ENCODE assay signal across 2 cellular contexts in the genomic region with DNA sequence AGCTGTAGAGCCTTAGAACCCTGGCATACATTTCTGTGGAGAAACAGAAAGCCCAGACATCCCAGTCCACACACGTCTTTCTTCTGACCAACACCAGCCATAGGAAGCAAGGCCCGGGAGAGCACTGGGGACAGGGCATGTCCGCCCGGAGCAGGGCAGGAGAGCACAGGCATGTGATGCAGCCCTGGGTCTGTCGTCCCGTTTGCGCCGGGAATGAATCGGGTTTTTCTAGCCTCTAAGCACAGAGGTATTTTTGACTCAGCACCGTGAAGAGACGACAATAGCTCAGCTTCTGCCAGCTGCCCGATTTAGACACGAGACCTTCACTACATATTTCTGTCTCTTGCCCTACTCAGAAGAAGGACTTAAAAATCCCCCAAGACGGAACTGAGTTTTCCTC.
TF ChIP-seq lines count a peak whose summit lies in the region.

No MANE protein-coding gene starts in this region.

TF ChIP-seq in GM23338, 12 proteins besides CTCF, POLR2A, EP300 and RAD21 (continued from another document):
- TF ChIP-seq, protein P1, sequence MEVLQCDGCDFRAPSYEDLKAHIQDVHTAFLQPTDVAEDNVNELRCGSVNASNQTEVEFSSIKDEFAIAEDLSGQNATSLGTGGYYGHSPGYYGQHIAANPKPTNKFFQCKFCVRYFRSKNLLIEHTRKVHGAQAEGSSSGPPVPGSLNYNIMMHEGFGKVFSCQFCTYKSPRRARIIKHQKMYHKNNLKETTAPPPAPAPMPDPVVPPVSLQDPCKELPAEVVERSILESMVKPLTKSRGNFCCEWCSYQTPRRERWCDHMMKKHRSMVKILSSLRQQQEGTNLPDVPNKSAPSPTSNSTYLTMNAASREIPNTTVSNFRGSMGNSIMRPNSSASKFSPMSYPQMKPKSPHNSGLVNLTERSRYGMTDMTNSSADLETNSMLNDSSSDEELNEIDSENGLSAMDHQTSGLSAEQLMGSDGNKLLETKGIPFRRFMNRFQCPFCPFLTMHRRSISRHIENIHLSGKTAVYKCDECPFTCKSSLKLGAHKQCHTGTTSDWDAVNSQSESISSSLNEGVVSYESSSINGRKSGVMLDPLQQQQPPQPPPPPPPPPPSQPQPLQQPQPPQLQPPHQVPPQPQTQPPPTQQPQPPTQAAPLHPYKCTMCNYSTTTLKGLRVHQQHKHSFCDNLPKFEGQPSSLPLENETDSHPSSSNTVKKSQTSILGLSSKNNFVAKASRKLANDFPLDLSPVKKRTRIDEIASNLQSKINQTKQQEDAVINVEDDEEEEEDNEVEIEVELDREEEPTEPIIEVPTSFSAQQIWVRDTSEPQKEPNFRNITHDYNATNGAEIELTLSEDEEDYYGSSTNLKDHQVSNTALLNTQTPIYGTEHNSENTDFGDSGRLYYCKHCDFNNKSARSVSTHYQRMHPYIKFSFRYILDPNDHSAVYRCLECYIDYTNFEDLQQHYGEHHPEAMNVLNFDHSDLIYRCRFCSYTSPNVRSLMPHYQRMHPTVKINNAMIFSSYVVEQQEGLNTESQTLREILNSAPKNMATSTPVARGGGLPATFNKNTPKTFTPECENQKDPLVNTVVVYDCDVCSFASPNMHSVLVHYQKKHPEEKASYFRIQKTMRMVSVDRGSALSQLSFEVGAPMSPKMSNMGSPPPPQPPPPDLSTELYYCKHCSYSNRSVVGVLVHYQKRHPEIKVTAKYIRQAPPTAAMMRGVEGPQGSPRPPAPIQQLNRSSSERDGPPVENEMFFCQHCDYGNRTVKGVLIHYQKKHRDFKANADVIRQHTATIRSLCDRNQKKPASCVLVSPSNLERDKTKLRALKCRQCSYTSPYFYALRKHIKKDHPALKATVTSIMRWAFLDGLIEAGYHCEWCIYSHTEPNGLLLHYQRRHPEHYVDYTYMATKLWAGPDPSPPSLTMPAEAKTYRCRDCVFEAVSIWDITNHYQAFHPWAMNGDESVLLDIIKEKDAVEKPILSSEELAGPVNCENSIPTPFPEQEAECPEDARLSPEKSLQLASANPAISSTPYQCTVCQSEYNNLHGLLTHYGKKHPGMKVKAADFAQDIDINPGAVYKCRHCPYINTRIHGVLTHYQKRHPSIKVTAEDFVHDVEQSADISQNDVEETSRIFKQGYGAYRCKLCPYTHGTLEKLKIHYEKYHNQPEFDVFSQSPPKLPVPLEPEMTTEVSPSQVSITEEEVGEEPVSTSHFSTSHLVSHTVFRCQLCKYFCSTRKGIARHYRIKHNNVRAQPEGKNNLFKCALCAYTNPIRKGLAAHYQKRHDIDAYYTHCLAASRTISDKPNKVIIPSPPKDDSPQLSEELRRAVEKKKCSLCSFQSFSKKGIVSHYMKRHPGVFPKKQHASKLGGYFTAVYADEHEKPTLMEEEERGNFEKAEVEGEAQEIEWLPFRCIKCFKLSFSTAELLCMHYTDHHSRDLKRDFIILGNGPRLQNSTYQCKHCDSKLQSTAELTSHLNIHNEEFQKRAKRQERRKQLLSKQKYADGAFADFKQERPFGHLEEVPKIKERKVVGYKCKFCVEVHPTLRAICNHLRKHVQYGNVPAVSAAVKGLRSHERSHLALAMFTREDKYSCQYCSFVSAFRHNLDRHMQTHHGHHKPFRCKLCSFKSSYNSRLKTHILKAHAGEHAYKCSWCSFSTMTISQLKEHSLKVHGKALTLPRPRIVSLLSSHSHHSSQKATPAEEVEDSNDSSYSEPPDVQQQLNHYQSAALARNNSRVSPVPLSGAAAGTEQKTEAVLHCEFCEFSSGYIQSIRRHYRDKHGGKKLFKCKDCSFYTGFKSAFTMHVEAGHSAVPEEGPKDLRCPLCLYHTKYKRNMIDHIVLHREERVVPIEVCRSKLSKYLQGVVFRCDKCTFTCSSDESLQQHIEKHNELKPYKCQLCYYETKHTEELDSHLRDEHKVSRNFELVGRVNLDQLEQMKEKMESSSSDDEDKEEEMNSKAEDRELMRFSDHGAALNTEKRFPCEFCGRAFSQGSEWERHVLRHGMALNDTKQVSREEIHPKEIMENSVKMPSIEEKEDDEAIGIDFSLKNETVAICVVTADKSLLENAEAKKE (CRISPR knock-in tag; IDR thresholded peaks at IDR 0.05), result no peak
- TF ChIP-seq ZNF114 (CRISPR knock-in tag; IDR thresholded peaks at IDR 0.05) (no peak), NANOG (IDR thresholded peaks at IDR 0.05; ENCODE audit: borderline replicate concordance) (no peak), POLR2AphosphoS5 (IDR thresholded peaks at IDR 0.05; ENCODE audit: low read depth) (no peak), ZNF331 (CRISPR knock-in tag; IDR thresholded peaks at IDR 0.05; ENCODE audit: low read depth) (no peak), JUNB (IDR thresholded peaks at IDR 0.05; ENCODE audit: unreplicated experiment) (no peak)
- TF ChIP-seq, protein P2, sequence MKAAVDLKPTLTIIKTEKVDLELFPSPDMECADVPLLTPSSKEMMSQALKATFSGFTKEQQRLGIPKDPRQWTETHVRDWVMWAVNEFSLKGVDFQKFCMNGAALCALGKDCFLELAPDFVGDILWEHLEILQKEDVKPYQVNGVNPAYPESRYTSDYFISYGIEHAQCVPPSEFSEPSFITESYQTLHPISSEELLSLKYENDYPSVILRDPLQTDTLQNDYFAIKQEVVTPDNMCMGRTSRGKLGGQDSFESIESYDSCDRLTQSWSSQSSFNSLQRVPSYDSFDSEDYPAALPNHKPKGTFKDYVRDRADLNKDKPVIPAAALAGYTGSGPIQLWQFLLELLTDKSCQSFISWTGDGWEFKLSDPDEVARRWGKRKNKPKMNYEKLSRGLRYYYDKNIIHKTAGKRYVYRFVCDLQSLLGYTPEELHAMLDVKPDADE (IDR thresholded peaks at IDR 0.05), result no peak

TF ChIP-seq in H1, 55 proteins besides CTCF, POLR2A, EP300 and RAD21 (continued from another document):
- TF ChIP-seq, protein P3, sequence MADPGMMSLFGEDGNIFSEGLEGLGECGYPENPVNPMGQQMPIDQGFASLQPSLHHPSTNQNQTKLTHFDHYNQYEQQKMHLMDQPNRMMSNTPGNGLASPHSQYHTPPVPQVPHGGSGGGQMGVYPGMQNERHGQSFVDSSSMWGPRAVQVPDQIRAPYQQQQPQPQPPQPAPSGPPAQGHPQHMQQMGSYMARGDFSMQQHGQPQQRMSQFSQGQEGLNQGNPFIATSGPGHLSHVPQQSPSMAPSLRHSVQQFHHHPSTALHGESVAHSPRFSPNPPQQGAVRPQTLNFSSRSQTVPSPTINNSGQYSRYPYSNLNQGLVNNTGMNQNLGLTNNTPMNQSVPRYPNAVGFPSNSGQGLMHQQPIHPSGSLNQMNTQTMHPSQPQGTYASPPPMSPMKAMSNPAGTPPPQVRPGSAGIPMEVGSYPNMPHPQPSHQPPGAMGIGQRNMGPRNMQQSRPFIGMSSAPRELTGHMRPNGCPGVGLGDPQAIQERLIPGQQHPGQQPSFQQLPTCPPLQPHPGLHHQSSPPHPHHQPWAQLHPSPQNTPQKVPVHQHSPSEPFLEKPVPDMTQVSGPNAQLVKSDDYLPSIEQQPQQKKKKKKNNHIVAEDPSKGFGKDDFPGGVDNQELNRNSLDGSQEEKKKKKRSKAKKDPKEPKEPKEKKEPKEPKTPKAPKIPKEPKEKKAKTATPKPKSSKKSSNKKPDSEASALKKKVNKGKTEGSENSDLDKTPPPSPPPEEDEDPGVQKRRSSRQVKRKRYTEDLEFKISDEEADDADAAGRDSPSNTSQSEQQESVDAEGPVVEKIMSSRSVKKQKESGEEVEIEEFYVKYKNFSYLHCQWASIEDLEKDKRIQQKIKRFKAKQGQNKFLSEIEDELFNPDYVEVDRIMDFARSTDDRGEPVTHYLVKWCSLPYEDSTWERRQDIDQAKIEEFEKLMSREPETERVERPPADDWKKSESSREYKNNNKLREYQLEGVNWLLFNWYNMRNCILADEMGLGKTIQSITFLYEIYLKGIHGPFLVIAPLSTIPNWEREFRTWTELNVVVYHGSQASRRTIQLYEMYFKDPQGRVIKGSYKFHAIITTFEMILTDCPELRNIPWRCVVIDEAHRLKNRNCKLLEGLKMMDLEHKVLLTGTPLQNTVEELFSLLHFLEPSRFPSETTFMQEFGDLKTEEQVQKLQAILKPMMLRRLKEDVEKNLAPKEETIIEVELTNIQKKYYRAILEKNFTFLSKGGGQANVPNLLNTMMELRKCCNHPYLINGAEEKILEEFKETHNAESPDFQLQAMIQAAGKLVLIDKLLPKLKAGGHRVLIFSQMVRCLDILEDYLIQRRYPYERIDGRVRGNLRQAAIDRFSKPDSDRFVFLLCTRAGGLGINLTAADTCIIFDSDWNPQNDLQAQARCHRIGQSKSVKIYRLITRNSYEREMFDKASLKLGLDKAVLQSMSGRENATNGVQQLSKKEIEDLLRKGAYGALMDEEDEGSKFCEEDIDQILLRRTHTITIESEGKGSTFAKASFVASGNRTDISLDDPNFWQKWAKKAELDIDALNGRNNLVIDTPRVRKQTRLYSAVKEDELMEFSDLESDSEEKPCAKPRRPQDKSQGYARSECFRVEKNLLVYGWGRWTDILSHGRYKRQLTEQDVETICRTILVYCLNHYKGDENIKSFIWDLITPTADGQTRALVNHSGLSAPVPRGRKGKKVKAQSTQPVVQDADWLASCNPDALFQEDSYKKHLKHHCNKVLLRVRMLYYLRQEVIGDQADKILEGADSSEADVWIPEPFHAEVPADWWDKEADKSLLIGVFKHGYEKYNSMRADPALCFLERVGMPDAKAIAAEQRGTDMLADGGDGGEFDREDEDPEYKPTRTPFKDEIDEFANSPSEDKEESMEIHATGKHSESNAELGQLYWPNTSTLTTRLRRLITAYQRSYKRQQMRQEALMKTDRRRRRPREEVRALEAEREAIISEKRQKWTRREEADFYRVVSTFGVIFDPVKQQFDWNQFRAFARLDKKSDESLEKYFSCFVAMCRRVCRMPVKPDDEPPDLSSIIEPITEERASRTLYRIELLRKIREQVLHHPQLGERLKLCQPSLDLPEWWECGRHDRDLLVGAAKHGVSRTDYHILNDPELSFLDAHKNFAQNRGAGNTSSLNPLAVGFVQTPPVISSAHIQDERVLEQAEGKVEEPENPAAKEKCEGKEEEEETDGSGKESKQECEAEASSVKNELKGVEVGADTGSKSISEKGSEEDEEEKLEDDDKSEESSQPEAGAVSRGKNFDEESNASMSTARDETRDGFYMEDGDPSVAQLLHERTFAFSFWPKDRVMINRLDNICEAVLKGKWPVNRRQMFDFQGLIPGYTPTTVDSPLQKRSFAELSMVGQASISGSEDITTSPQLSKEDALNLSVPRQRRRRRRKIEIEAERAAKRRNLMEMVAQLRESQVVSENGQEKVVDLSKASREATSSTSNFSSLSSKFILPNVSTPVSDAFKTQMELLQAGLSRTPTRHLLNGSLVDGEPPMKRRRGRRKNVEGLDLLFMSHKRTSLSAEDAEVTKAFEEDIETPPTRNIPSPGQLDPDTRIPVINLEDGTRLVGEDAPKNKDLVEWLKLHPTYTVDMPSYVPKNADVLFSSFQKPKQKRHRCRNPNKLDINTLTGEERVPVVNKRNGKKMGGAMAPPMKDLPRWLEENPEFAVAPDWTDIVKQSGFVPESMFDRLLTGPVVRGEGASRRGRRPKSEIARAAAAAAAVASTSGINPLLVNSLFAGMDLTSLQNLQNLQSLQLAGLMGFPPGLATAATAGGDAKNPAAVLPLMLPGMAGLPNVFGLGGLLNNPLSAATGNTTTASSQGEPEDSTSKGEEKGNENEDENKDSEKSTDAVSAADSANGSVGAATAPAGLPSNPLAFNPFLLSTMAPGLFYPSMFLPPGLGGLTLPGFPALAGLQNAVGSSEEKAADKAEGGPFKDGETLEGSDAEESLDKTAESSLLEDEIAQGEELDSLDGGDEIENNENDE (IDR thresholded peaks at IDR 0.05; ENCODE audit: insufficient replicate concordance, low read length), result no peak
TF ChIP-seq in H1: peak in this region for 0.
